ENCODE assay signal across 19 cellular contexts in genomic region chr2:49416252-49416651, GRCh38.
DNase-seq lines count a peak whose midpoint lies in the region; ATAC-seq and FAIRE-seq lines count a peak whose summit lies in the region.
"Had no signal": no experiment of that assay in that cellular context is flagged by ENCODE, and none has a peak within 500 bp of the region (broad histone marks: within the 10 kb centered on the region; RNA-seq: fewer than 3 reads in every experiment).

No MANE protein-coding gene starts in this region.

- H3K27me3 ChIP-seq in small intestine (ENCODE audit: control insufficient read depth in 2 of 2, insufficient read depth in 2 of 2, low read length in 2 of 2): no peaks in the 10 kb centered on the region

- H3K27ac Mint-ChIP-seq in activated naive CD4-positive, alpha-beta T cell treated with anti-CD3 and anti-CD28 coated beads, Interleukin-2, amount 50 U/mL, for 72 hours: no peak overlapping the region
- H3K27ac Mint-ChIP-seq: CD4-positive, alpha-beta T cell had no signal

- peak; percentile 38 for ATAC-seq in left lobe of liver
- ATAC-seq in activated naive CD4-positive, alpha-beta T cell treated with anti-CD3 and anti-CD28 coated beads, Interleukin-2, amount 50 U/mL, for 72 hours: no peak
- ATAC-seq: A549 had no signal

- no peaks in the 10 kb centered on the region for H3K36me3 ChIP-seq in small intestine (ENCODE audit: control insufficient read depth in 2 of 2, insufficient read depth in 2 of 2, low read length in 2 of 2)

- no peak overlapping the region for H3K4me3 ChIP-seq in small intestine (ENCODE audit: low read depth in 1 of 2, low read length in 2 of 2)
- H3K4me3 ChIP-seq: A549 had no signal

- peak; percentile 22 for DNase-seq in NCI-H748 (lab: John Stamatoyannopoulos, UW; ENCODE audit: unreplicated experiment)
- DNase-seq in NCI-H748 treated with DMSO at 0.1 percent for 48 hours (lab: John Stamatoyannopoulos, UW): no peak
- DNase-seq in left lobe of liver (ENCODE audit: low spot score): no peak
- DNase-seq in small intestine: peak; percentile 48
- no peak for DNase-seq in NOMO-1 (lab: John Stamatoyannopoulos, UW; ENCODE audit: unreplicated experiment in 2 of 2)
- no peak for DNase-seq in activated naive CD4-positive, alpha-beta T cell treated with anti-CD3 and anti-CD28 coated beads, Interleukin-2, amount 50 U/mL, for 72 hours (ENCODE audit: low spot score in 2 of 2)
- DNase-seq in H4 (ENCODE audit: low spot score): no peak
- DNase-seq: AML-193; CD4-positive, alpha-beta T cell; HCEC 1CT had no signal

- no peaks in the 10 kb centered on the region for H3K9me3 ChIP-seq in small intestine (ENCODE audit: control insufficient read depth, low read depth)
- H3K9me3 ChIP-seq: A549, Caco-2 had no signal

- H3K4me1 ChIP-seq in small intestine (ENCODE audit: control insufficient read depth in 2 of 2, insufficient read depth in 1 of 2, low read depth in 1 of 2, low read length in 1 of 2): no peaks in the 10 kb centered on the region
- H3K4me1 ChIP-seq: A549, Caco-2 had no signal

- H3K36me3 Mint-ChIP-seq in activated naive CD4-positive, alpha-beta T cell treated with anti-CD3 and anti-CD28 coated beads, Interleukin-2, amount 50 U/mL, for 72 hours: no peaks in the 10 kb centered on the region

- FAIRE-seq in small intestine (lab: Jason Lieb, UNC): no peak
- FAIRE-seq: A549, G401.6, GM12891, GM19239, H54 had no signal

- H3K27ac ChIP-seq in small intestine (ENCODE audit: low read depth in 1 of 2, low read length in 1 of 2): no peak overlapping the region
- H3K27ac ChIP-seq: 22Rv1, A549, C4-2B, HL-60 had no signal

- H3K9me3 Mint-ChIP-seq in activated naive CD4-positive, alpha-beta T cell treated with anti-CD3 and anti-CD28 coated beads, Interleukin-2, amount 50 U/mL, for 72 hours: peaks cover 0 to 2% of the 10 kb centered on the region in 2 donors
- H3K9me3 Mint-ChIP-seq: CD4-positive, alpha-beta T cell had no signal

Comparison
In these comparisons a context has a peak if more than half of its experiments do, and no peak if none do; other contexts are left out.
1. DNase-seq: peak in NCI-H748 (single experiment) and small intestine (single experiment); none in NCI-H748 treated with DMSO at 0.1 percent for 48 hours (single experiment), left lobe of liver (single experiment), NOMO-1 (0 of 2), activated naive CD4-positive, alpha-beta T cell treated with anti-CD3 and anti-CD28 coated beads, Interleukin-2, amount 50 U/mL, for 72 hours (0 of 2) and H4 (single experiment).